ENCODE assay signal across 15 cellular contexts in the genomic region with DNA sequence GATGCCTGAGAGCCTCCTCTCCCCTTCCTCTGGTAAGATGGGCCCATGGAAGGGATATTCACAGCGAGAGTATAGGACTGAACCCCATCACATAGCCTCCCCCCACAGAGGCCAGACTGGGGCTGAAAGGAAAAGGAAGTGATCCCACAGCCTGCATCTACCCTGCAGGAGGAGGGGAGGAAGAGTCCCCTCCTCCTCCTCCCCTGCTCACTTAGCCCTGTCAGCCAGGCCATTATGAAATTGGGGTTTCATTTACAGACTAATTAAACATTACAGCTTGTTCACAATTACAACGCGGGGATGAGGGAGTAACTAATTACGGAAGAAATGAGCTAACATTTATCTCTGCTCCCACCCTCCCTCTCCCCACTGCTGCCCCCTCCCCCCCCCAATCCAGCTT. TPM values are rescaled to one million over a fixed set of nuclear protein-coding genes. Genes with fewer than 3 reads are reported as not detected.
DNase-seq lines count a peak whose midpoint lies in the region; ATAC-seq and TF ChIP-seq lines count a peak whose summit lies in the region.
"Had no signal": no experiment of that assay in that cellular context is flagged by ENCODE, and none has a peak within 500 bp of the region (broad histone marks: within the 10 kb centered on the region; RNA-seq: fewer than 3 reads in every experiment).

No MANE protein-coding gene starts in this region.

- H3K9ac ChIP-seq in HUES64 (ENCODE audit: low read depth, low read length) = no peak overlapping the region

- H3K9me3 Mint-ChIP-seq in nephron = no peaks in the 10 kb centered on the region
- H3K9me3 Mint-ChIP-seq in activated naive CD4-positive, alpha-beta T cell treated with anti-CD3 and anti-CD28 coated beads, Interleukin-2, amount 50 U/mL, for 72 hours = no peaks in the 10 kb centered on the region
- H3K9me3 Mint-ChIP-seq: CD4-positive, alpha-beta T cell had no signal

- H3K4me3 ChIP-seq in HUES64 (ENCODE audit: low read length) = no peak overlapping the region
- H3K4me3 ChIP-seq in adrenal gland = no peak overlapping the region
- H3K4me3 ChIP-seq in tibial nerve = no peak overlapping the region
- H3K4me3 ChIP-seq: MG63, mucosa of descending colon had no signal

- H3K36me3 ChIP-seq in HUES64 (ENCODE audit: insufficient read depth, low read length) (peaks cover 8% of the 10 kb centered on the region; the same call in 1 of the 2 replicates), adrenal gland (replicated peaks in 1 of 2) (no peaks in the 10 kb centered on the region), tibial nerve (peaks cover 0 to 9% (median 0%) of the 10 kb centered on the region in 3 donors)

- H3K27me3 Mint-ChIP-seq in nephron (ENCODE audit: low read depth) = no peaks in the 10 kb centered on the region
- H3K27me3 Mint-ChIP-seq: activated CD4-positive, alpha-beta T cell treated with anti-CD3 and anti-CD28 coated beads for 36 hours; CD4-positive, alpha-beta T cell had no signal

- peaks cover 26% of the 10 kb centered on the region for H3K36me3 Mint-ChIP-seq in nephron (ENCODE audit: low read depth)
- no peaks in the 10 kb centered on the region for H3K36me3 Mint-ChIP-seq in activated naive CD4-positive, alpha-beta T cell treated with anti-CD3 and anti-CD28 coated beads, Interleukin-2, amount 50 U/mL, for 72 hours

- H3K4me3 Mint-ChIP-seq in nephron = no peak overlapping the region
- H3K4me3 Mint-ChIP-seq: activated CD4-positive, alpha-beta T cell treated with anti-CD3 and anti-CD28 coated beads for 36 hours; CD4-positive, alpha-beta T cell had no signal

- WGBS in HUES64 = 89% methylated on average over 3 of the region's 4 CpGs
- WGBS in adrenal gland, 4 donors = 76 to 91% (median 85%) methylated on average over 4 of the region's 4 CpGs
- WGBS in tibial nerve, 2 donors = 68 to 78% methylated on average over 4 of the region's 4 CpGs

- intact Hi-C loops in adrenal gland (cut with DNase I) = no loop called here

- TF ChIP-seq POLR2A in adrenal gland (IDR thresholded peaks at IDR 0.05) (no peak), tibial nerve (IDR thresholded peaks at IDR 0.05) (no peak)

- DNase-seq in adrenal gland (no peak), tibial nerve (ENCODE audit: low spot score in 2 of 2) (no peak), NCI-H748 treated with DMSO at 0.1 percent for 48 hours (lab: John Stamatoyannopoulos, UW) (no peak)
- no peak for DNase-seq in activated naive CD4-positive, alpha-beta T cell treated with anti-CD3 and anti-CD28 coated beads, Interleukin-2, amount 50 U/mL, for 72 hours (ENCODE audit: low spot score in 2 of 2)
- DNase-seq in effector CD4-positive, alpha-beta T cell = no peak
- DNase-seq: DMS 273 treated with DMSO at 0.1 percent for 48 hours; MG63; SHP77 treated with DMSO at 0.1 percent for 48 hours; stimulated activated naive CD4-positive, alpha-beta T cell treated with Interleukin-2 at 50 U/mL for 16 hours had no signal

- H3K4me1 ChIP-seq in HUES64 (ENCODE audit: insufficient read depth, low read length) (peaks cover 16% of the 10 kb centered on the region), adrenal gland (replicated peaks in 1 of 2) (peaks cover 0 to 24% of the 10 kb centered on the region in 2 donors), tibial nerve (peaks cover 0 to 61% (median 36%) of the 10 kb centered on the region in 4 donors)

- H3K27me3 ChIP-seq in HUES64 (ENCODE audit: insufficient read depth, low read length) (no peaks in the 10 kb centered on the region), adrenal gland (no peaks in the 10 kb centered on the region), tibial nerve (no peaks in the 10 kb centered on the region)
- H3K27me3 ChIP-seq: MG63 had no signal

- H3K9me3 ChIP-seq in HUES64 (ENCODE audit: insufficient read depth, low read depth, low read length) = no peaks in the 10 kb centered on the region
- H3K9me3 ChIP-seq in adrenal gland (replicated peaks in 1 of 3) = no peaks in the 10 kb centered on the region
- H3K9me3 ChIP-seq in tibial nerve = no peaks in the 10 kb centered on the region
- H3K9me3 ChIP-seq: MG63, mucosa of descending colon had no signal

- no peak for ATAC-seq in GM21515 (IDR thresholded peaks at IDR 0.05; ENCODE audit: unreplicated experiment)
- ATAC-seq in activated naive CD4-positive, alpha-beta T cell treated with anti-CD3 and anti-CD28 coated beads, Interleukin-2, amount 50 U/mL, for 72 hours = no peak

- no peak for TF ChIP-seq EP300 in tibial nerve (IDR thresholded peaks at IDR 0.05)

- H3K27ac ChIP-seq in HUES64 (ENCODE audit: low read depth, low read length) = peak overlapping the region; percentile 3; the same call in 1 of the 2 replicates
- peak overlapping the region in 3 of 5 donors; percentile 28 to 87 (median 77) for H3K27ac ChIP-seq in adrenal gland
- H3K27ac ChIP-seq in tibial nerve = peak overlapping the region; percentile 79 to 93 (median 86)

- no peak for TF ChIP-seq CTCF in adrenal gland (IDR thresholded peaks at IDR 0.05)
- TF ChIP-seq CTCF in nephron (IDR thresholded peaks at IDR 0.05; ENCODE audit: unreplicated experiment in 3 of 3) = no peak
- no peak for TF ChIP-seq CTCF in tibial nerve (IDR thresholded peaks at IDR 0.05)

- H3K27ac Mint-ChIP-seq in nephron = peak overlapping the region; percentile 8 to 84 (median 57)
- H3K27ac Mint-ChIP-seq in activated naive CD4-positive, alpha-beta T cell treated with anti-CD3 and anti-CD28 coated beads, Interleukin-2, amount 50 U/mL, for 72 hours = no peak overlapping the region
- H3K27ac Mint-ChIP-seq: activated CD4-positive, alpha-beta T cell treated with anti-CD3 and anti-CD28 coated beads for 36 hours; CD4-positive, alpha-beta T cell had no signal

- peaks cover 39% of the 10 kb centered on the region for H3K4me1 Mint-ChIP-seq in nephron

RNA-seq across cellular contexts. Expression of gene DMAP1, which starts 25.4 kb away (rescaled TPM):
- 41.6 TPM for polyA plus RNA-seq in HUES64 (2013, experiment 1 of 2)
- polyA plus RNA-seq in HUES64 (2013, experiment 2 of 2) = 37.8 TPM
- total RNA-seq in adrenal gland (100 to 1,000 TPM in 2 of 8 donors, 10 to 100 TPM in 6; 62.4 to 229 (median 77.7) TPM), tibial nerve (10 to 100 TPM; 39.8 to 81.2 (median 67.0) TPM)
- 100 to 1,000 TPM; 118 to 145 (median 142) TPM for polyA plus RNA-seq in adrenal gland
- 10 to 100 TPM; 46.2 to 60.9 TPM for total RNA-seq in activated naive CD4-positive, alpha-beta T cell treated with anti-CD3 and anti-CD28 coated beads, Interleukin-2, amount 50 U/mL, for 72 hours

Comparison
In these comparisons a context has a peak if more than half of its experiments do, and no peak if none do; other contexts are left out.
1. H3K27ac ChIP-seq: peak in every context shown above with its lines; median percentile 86 in tibial nerve; 77 in adrenal gland; 3 in HUES64.
2. H3K27ac Mint-ChIP-seq: peak in nephron (3 of 3); none in activated naive CD4-positive, alpha-beta T cell treated with anti-CD3 and anti-CD28 coated beads, Interleukin-2, amount 50 U/mL, for 72 hours (0 of 2).